ENCODE assay signal across 16 cellular contexts in the genomic region with DNA sequence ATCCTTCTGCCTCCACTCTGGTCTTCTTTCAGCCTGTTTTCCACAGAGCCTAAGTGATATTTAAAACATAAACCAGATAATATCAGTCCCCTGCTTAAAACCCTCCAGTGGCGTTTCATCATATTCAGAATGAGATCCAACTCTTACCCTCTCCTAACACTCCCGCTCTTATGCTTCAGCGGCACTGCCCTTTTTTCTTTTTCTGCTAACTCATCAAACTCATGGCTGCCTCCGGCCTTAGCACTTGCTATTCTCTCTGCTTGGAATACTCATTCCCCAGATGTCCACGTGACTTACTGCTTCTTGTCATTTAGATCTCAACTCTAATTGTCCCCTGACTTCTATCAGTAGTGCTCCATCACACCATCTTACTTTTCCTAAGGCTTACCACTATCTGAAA.
DNase-seq lines count a peak whose midpoint lies in the region; ATAC-seq and TF ChIP-seq lines count a peak whose summit lies in the region.
"Had no signal": no experiment of that assay in that cellular context is flagged by ENCODE, and none has a peak within 500 bp of the region (broad histone marks: within the 10 kb centered on the region; RNA-seq: fewer than 3 reads in every experiment).

No MANE protein-coding gene starts in this region.

- DNase-seq in NCI-H2227 (lab: John Stamatoyannopoulos, UW; ENCODE audit: unreplicated experiment) (peak; percentile 14), NCI-H2227 treated with DMSO at 0.1 percent for 48 hours (lab: John Stamatoyannopoulos, UW) (no peak), LoVo (ENCODE audit: low spot score) (peak; percentile 11), epithelial cell of prostate (ENCODE audit: low read depth, low spot score) (no peak), osteoblast (ENCODE audit: insufficient read length, low spot score, missing footprints) (no peak), ecto neural progenitor cell (ENCODE audit: low spot score) (no peak)
- DNase-seq in activated CD4-positive, alpha-beta T cell treated with anti-CD3 and anti-CD28 coated beads, Interleukin-2, amount 10 ng/mL, durations not matched to agents 7 days and 5 days = no peak
- DNase-seq: effector CD8-positive, alpha-beta T cell; NCI-H1436; NCI-H226; NK-92 treated with Interleukin-12 subunit alpha and Interleukin-12 subunit beta, amount 100 ng/mL, for 24 hours; thyroid gland had no signal

- no peaks in the 10 kb centered on the region for H3K9me3 ChIP-seq in osteoblast (ENCODE audit: low read depth, low read length)
- H3K9me3 ChIP-seq: HAP-1, thyroid gland had no signal

- peaks cover 5% of the 10 kb centered on the region for H3K4me1 Mint-ChIP-seq in activated CD4-positive, alpha-beta T cell treated with anti-CD3 and anti-CD28 coated beads, Interleukin-2, amount 10 ng/mL, durations not matched to agents 7 days and 5 days

- ATAC-seq in HG02588 (IDR thresholded peaks at IDR 0.05; ENCODE audit: unreplicated experiment) = no peak

- CTCF ChIA-PET in activated CD4-positive, alpha-beta T cell treated with anti-CD3 and anti-CD28 coated beads, Interleukin-2, amount 10 ng/mL, durations not matched to agents 7 days and 5 days (lab: Charles Lee) = no interaction called here

- H3K27me3 ChIP-seq in osteoblast (ENCODE audit: insufficient read depth, low read length) = no peaks in the 10 kb centered on the region
- H3K27me3 ChIP-seq: thyroid gland had no signal

- H3K4me3 Mint-ChIP-seq in activated CD4-positive, alpha-beta T cell treated with anti-CD3 and anti-CD28 coated beads, Interleukin-2, amount 10 ng/mL, durations not matched to agents 7 days and 5 days = no peak overlapping the region
- H3K4me3 Mint-ChIP-seq: CD14-positive monocyte had no signal

- H2AFZ ChIP-seq in osteoblast (ENCODE audit: low read length) = peak overlapping the region; percentile 50

- POLR2A ChIA-PET in activated CD4-positive, alpha-beta T cell treated with anti-CD3 and anti-CD28 coated beads, Interleukin-2, amount 10 ng/mL, durations not matched to agents 7 days and 5 days (lab: Charles Lee) = no interaction called here

- H3K9me3 Mint-ChIP-seq in activated CD4-positive, alpha-beta T cell treated with anti-CD3 and anti-CD28 coated beads, Interleukin-2, amount 10 ng/mL, durations not matched to agents 7 days and 5 days = no peaks in the 10 kb centered on the region
- H3K9me3 Mint-ChIP-seq: activated T-helper 2 cell treated with anti-CD3 and anti-CD28 coated beads, Interferon-gamma antibody, Interleukin-2, Interleukin-4, amounts not matched to agents 10 μg/mL and 5 μg/mL and 100 μg/mL, durations not matched to agents 14 hours and 24 hours and 36 hours; CD14-positive monocyte had no signal

- peaks cover 8% of the 10 kb centered on the region for H3K27me3 Mint-ChIP-seq in activated CD4-positive, alpha-beta T cell treated with anti-CD3 and anti-CD28 coated beads, Interleukin-2, amount 10 ng/mL, durations not matched to agents 7 days and 5 days

- no peaks in the 10 kb centered on the region for H3K36me3 ChIP-seq in osteoblast (ENCODE audit: insufficient read depth, low read length)
- H3K36me3 ChIP-seq: HAP-1, thyroid gland had no signal

- no peak overlapping the region for H3K27ac Mint-ChIP-seq in activated CD4-positive, alpha-beta T cell treated with anti-CD3 and anti-CD28 coated beads, Interleukin-2, amount 10 ng/mL, durations not matched to agents 7 days and 5 days
- H3K27ac Mint-ChIP-seq: activated T-helper 2 cell treated with anti-CD3 and anti-CD28 coated beads, Interferon-gamma antibody, Interleukin-2, Interleukin-4, amounts not matched to agents 10 μg/mL and 5 μg/mL and 100 μg/mL, durations not matched to agents 14 hours and 24 hours and 36 hours; CD14-positive monocyte had no signal

- H3K27ac ChIP-seq in epithelial cell of prostate (peak overlapping the region; percentile 76), osteoblast (ENCODE audit: low read depth, low read length) (no peak overlapping the region)

- peaks cover 9% of the 10 kb centered on the region for H4K20me1 ChIP-seq in osteoblast (ENCODE audit: insufficient read depth, low read length)

- no peak overlapping the region for H3K4me3 ChIP-seq in osteoblast (ENCODE audit: insufficient read depth, low read length)

- peaks cover 2% of the 10 kb centered on the region for H3K36me3 Mint-ChIP-seq in activated CD4-positive, alpha-beta T cell treated with anti-CD3 and anti-CD28 coated beads, Interleukin-2, amount 10 ng/mL, durations not matched to agents 7 days and 5 days (ENCODE audit: low read depth)
- H3K36me3 Mint-ChIP-seq: CD14-positive monocyte had no signal

- TF ChIP-seq CTCF in osteoblast (IDR thresholded peaks at IDR 0.05; ENCODE audit: extremely low read depth, low read depth, low read length) = no peak

- H3K4me2 ChIP-seq in osteoblast (ENCODE audit: insufficient read depth, low read length) = no peak overlapping the region

- peaks cover 18% of the 10 kb centered on the region for H3K79me2 ChIP-seq in osteoblast (ENCODE audit: insufficient read depth, low read length)

- H3K4me1 ChIP-seq in osteoblast (ENCODE audit: insufficient read depth, low read length) = peaks cover 24% of the 10 kb centered on the region

Comparison
In these comparisons a context has a peak if more than half of its experiments do, and no peak if none do; other contexts are left out.
1. DNase-seq: peak in NCI-H2227 (single experiment) and LoVo (single experiment); none in NCI-H2227 treated with DMSO at 0.1 percent for 48 hours (single experiment), epithelial cell of prostate (single experiment), osteoblast (single experiment), activated CD4-positive, alpha-beta T cell treated with anti-CD3 and anti-CD28 coated beads, Interleukin-2, amount 10 ng/mL, durations not matched to agents 7 days and 5 days (single experiment) and ecto neural progenitor cell (single experiment).